ENCODE assay signal across 8 cellular contexts in genomic region chr6:111709615-111710398, GRCh38.
DNase-seq lines count a peak whose midpoint lies in the region; ATAC-seq and TF ChIP-seq lines count a peak whose summit lies in the region.

No MANE protein-coding gene starts in this region.

- no peaks in the 10 kb centered on the region for H4K20me1 ChIP-seq in hepatocyte (ENCODE audit: insufficient read depth, poor library complexity, severe bottlenecking)

- H3K79me2 ChIP-seq in hepatocyte, result no peaks in the 10 kb centered on the region

- no peak overlapping the region for H3K27ac ChIP-seq in hepatocyte

- H3K27me3 ChIP-seq in hepatocyte, result no peaks in the 10 kb centered on the region
- H3K27me3 ChIP-seq in skeletal muscle satellite cell (ENCODE audit: control insufficient read depth, insufficient read depth, low read length), result no peaks in the 10 kb centered on the region

- 29% methylated on average over 5 of the region's 5 CpGs for WGBS in hepatocyte (ENCODE audit: low lambda C conversion rate, missing lambda C conversion rate)

- TF ChIP-seq CTCF in hepatocyte (IDR thresholded peaks at IDR 0.05; ENCODE audit: poor library complexity), result peak; percentile 79

- H3K36me3 ChIP-seq in hepatocyte (replicated peaks; ENCODE audit: insufficient read depth, low read depth) (no peaks in the 10 kb centered on the region), skeletal muscle satellite cell (ENCODE audit: insufficient read depth, low read length) (peaks cover 49% of the 10 kb centered on the region)

- no peaks in the 10 kb centered on the region for H3K9me2 ChIP-seq in hepatocyte (replicated peaks; ENCODE audit: insufficient read depth)

- H3K9me3 ChIP-seq in hepatocyte (ENCODE audit: low read depth) (no peaks in the 10 kb centered on the region), skeletal muscle satellite cell (replicated peaks; ENCODE audit: low read length) (no peaks in the 10 kb centered on the region)

- H3K4me2 ChIP-seq in hepatocyte (peak overlapping the region; percentile 48), skeletal muscle satellite cell (ENCODE audit: low read length) (peak overlapping the region; percentile 30)

- H2AFZ ChIP-seq in hepatocyte, result peak overlapping the region; percentile 6

- H3K4me3 ChIP-seq in hepatocyte (no peak overlapping the region), skeletal muscle satellite cell (ENCODE audit: low read length) (no peak overlapping the region)

- peak overlapping the region; percentile 47 for H3K9ac ChIP-seq in skeletal muscle satellite cell (ENCODE audit: low read depth, low read length)

- peak; percentile 69 for DNase-seq in SIG-M5 treated with dmso at 0.1 percent for 504 hours (lab: John Stamatoyannopoulos, UW; ENCODE audit: unreplicated experiment)
- no peak for DNase-seq in SIG-M5 (lab: John Stamatoyannopoulos, UW)
- peak; percentile 57 for DNase-seq in NCI-H1092 treated with DMSO at 0.1 percent for 48 hours (lab: John Stamatoyannopoulos, UW)
- DNase-seq in T follicular helper cell (ENCODE audit: low read depth), result peak; percentile 46
- DNase-seq in astrocyte of the hippocampus (ENCODE audit: low read depth, low spot score), result peak; percentile 86
- peak; percentile 83 for DNase-seq in hepatocyte (ENCODE audit: low spot score)

- H3K4me1 ChIP-seq in hepatocyte (ENCODE audit: insufficient read depth) (no peaks in the 10 kb centered on the region), skeletal muscle satellite cell (ENCODE audit: control insufficient read depth, insufficient read depth, low read length) (peaks cover 30% of the 10 kb centered on the region)

- ATAC-seq in HG02623 (IDR thresholded peaks at IDR 0.05; ENCODE audit: unreplicated experiment), result peak; percentile 88
